Comparison of ENCODE assay signal across 24 cellular contexts in genomic region chr1:3541465-3541864, GRCh38.
A peak's percentile ranks its signal among the peaks of the same experiment; 100 is the strongest.
DNase-seq lines count a peak whose midpoint lies in the region; ATAC-seq and TF ChIP-seq lines count a peak whose summit lies in the region.
"Had no signal": no experiment of that assay in that cellular context is flagged by ENCODE, and none has a peak within 500 bp of the region (broad histone marks: within the 10 kb centered on the region; RNA-seq: fewer than 3 reads in every experiment).

No MANE protein-coding gene starts in this region.

- H3K79me2 ChIP-seq in PC-9 (ENCODE audit: low read depth): peaks cover 16% of the 10 kb centered on the region

- no peak overlapping the region for H2AFZ ChIP-seq in PC-9

- POLR2A ChIA-PET in MCF 10A (lab: Yijun Ruan, JAX): interaction anchor here (1.6 to 1.8 kb wide), 2 partner anchors 11 to 14 kb away, joined by 3 to 6 read pairs; no protein-coding TSS in a partner anchor
- POLR2A ChIA-PET in PC-9 (lab: Charles Lee; ENCODE audit: unreplicated experiment): interaction anchor here (0.8 kb wide), 1 partner anchor 14 kb away, joined by 7 read pairs; no protein-coding TSS in a partner anchor

- intact Hi-C loops in breast epithelium (cut with DNase I; ENCODE audit: low total_unique reads) (no loop called here), MCF 10A (cut with micrococcal nuclease) (no loop called here), PC-9 (cut with micrococcal nuclease; ENCODE audit: unreplicated experiment) (loop anchor here (5.0 kb wide), 1 partner anchor 79 kb away; no protein-coding TSS in a partner anchor), lower lobe of right lung (cut with DNase I) (no loop called here), tibial artery (cut with DNase I; ENCODE audit: low total_unique reads) (no loop called here)

- H3K27ac ChIP-seq in breast epithelium (peak overlapping the region; percentile 75 to 94), PC-9 (peak overlapping the region; percentile 97), lower lobe of right lung (peak overlapping the region; percentile 41), tibial artery (peak overlapping the region; percentile 88)
- H3K27ac ChIP-seq: 22Rv1, C4-2B had no signal

- no peaks in the 10 kb centered on the region for H3K27me3 ChIP-seq in breast epithelium
- H3K27me3 ChIP-seq in PC-9 (ENCODE audit: insufficient read depth, low read depth): no peaks in the 10 kb centered on the region
- H3K27me3 ChIP-seq in lower lobe of right lung (ENCODE audit: low read depth): no peaks in the 10 kb centered on the region
- H3K27me3 ChIP-seq in tibial artery: no peaks in the 10 kb centered on the region

- H3K4me3 ChIP-seq in breast epithelium: no peak overlapping the region
- H3K4me3 ChIP-seq in PC-9: peak overlapping the region; percentile 52
- H3K4me3 ChIP-seq in lower lobe of right lung: no peak overlapping the region
- H3K4me3 ChIP-seq in tibial artery: no peak overlapping the region

- peaks cover 10% of the 10 kb centered on the region for H3K4me1 Mint-ChIP-seq in MCF 10A (ENCODE audit: insufficient read depth, unreplicated experiment)
- H3K4me1 Mint-ChIP-seq: CD8-positive, alpha-beta memory T cell had no signal

- in situ Hi-C loops in GM13977 (cut with MboI; ENCODE audit: low pct_unique_long_range_greater_than_20kb, low sequenced_read_pairs, unreplicated experiment): no loop called here

- peaks cover 37% of the 10 kb centered on the region for H3F3A ChIP-seq in PC-9 (ENCODE audit: insufficient read depth, low read depth)

- no peak for ATAC-seq in lower lobe of right lung
- no peak for ATAC-seq in GM19324 (IDR thresholded peaks at IDR 0.05; ENCODE audit: low FRiP score, unreplicated experiment)
- ATAC-seq: HCT116 had no signal

- peak overlapping the region; percentile 77 for H3K4me2 ChIP-seq in PC-9

- DNase-seq in breast epithelium (ENCODE audit: low spot score in 2 of 2) (no peak), MCF 10A (ENCODE audit: unreplicated experiment) (no peak), PC-9 (peak; percentile 39 to 62), lower lobe of right lung (no peak), tibial artery (no peak), GM13977 (ENCODE audit: low spot score) (no peak), NCI-H2171 treated with DMSO at 0.1 percent for 48 hours (lab: John Stamatoyannopoulos, UW) (no peak)
- DNase-seq: Calu3; CD8-positive, alpha-beta memory T cell; DMS153; GOT3; KBM-7; NCI-H1105; NCI-H146; NCI-H2029; NCI-H345; NCI-H524; NCI-H774; OCI-M1; SHP77 had no signal

- no peaks in the 10 kb centered on the region for H3K9me3 Mint-ChIP-seq in MCF 10A (ENCODE audit: unreplicated experiment)
- H3K9me3 Mint-ChIP-seq: CD8-positive, alpha-beta memory T cell had no signal

- BruUV-seq in MCF 10A (replicated peaks; lab: Mats Ljungman, UMichigan) (no TSS peak), PC-9 (replicated peaks; lab: Mats Ljungman, UMichigan) (no TSS peak)

- no peak for TF ChIP-seq CTCF in breast epithelium (IDR thresholded peaks at IDR 0.05)
- no peak for TF ChIP-seq CTCF in MCF 10A (IDR thresholded peaks at IDR 0.05; ENCODE audit: unreplicated experiment)
- TF ChIP-seq CTCF in PC-9 (conservative IDR thresholded peaks at IDR 0.05): no peak
- no peak for TF ChIP-seq CTCF in lower lobe of right lung (IDR thresholded peaks at IDR 0.05)
- TF ChIP-seq CTCF in tibial artery (IDR thresholded peaks at IDR 0.05): no peak
- TF ChIP-seq CTCF in GM13977 (IDR thresholded peaks at IDR 0.05; ENCODE audit: extremely low read depth, insufficient read depth, missing control alignments): no peak

- TF ChIP-seq POLR2A in breast epithelium (IDR thresholded peaks at IDR 0.05): no peak

- H3K4me1 ChIP-seq in breast epithelium (peaks cover 5 to 26% of the 10 kb centered on the region in 2 donors), PC-9 (replicated peaks; ENCODE audit: insufficient read depth) (peaks cover 58% of the 10 kb centered on the region), lower lobe of right lung (peaks cover 49% of the 10 kb centered on the region), tibial artery (peaks cover 0 to 80% (median 60%) of the 10 kb centered on the region in 4 donors)

- H3K9me3 ChIP-seq in breast epithelium: no peaks in the 10 kb centered on the region
- H3K9me3 ChIP-seq in PC-9 (ENCODE audit: insufficient read depth, low read depth): no peaks in the 10 kb centered on the region
- no peaks in the 10 kb centered on the region for H3K9me3 ChIP-seq in lower lobe of right lung
- H3K9me3 ChIP-seq in tibial artery: no peaks in the 10 kb centered on the region

- no peaks in the 10 kb centered on the region for H4K20me1 ChIP-seq in PC-9 (ENCODE audit: insufficient read depth)

- no peaks in the 10 kb centered on the region for H3K9me2 ChIP-seq in PC-9 (ENCODE audit: insufficient read depth)

- H3K36me3 ChIP-seq in breast epithelium (no peaks in the 10 kb centered on the region), PC-9 (ENCODE audit: low read depth) (no peaks in the 10 kb centered on the region), lower lobe of right lung (no peaks in the 10 kb centered on the region), tibial artery (no peaks in the 10 kb centered on the region)

- no peaks in the 10 kb centered on the region for H3K36me3 Mint-ChIP-seq in MCF 10A (ENCODE audit: insufficient read depth, unreplicated experiment)
- H3K36me3 Mint-ChIP-seq: CD8-positive, alpha-beta memory T cell had no signal

- H3K4me3 Mint-ChIP-seq in MCF 10A (ENCODE audit: unreplicated experiment): no peak overlapping the region
- H3K4me3 Mint-ChIP-seq: CD8-positive, alpha-beta memory T cell had no signal

- CTCF ChIA-PET in MCF 10A (lab: Yijun Ruan, JAX): interaction anchor here (0.8 to 1.7 kb wide), 2 partner anchors 51 to 77 kb away, joined by 4 to 7 read pairs; no protein-coding TSS in a partner anchor
- CTCF ChIA-PET in PC-9 (lab: Charles Lee): no interaction called here

- no peak overlapping the region for H3K27ac Mint-ChIP-seq in MCF 10A (ENCODE audit: low read depth, unreplicated experiment)

- no peaks in the 10 kb centered on the region for H3K27me3 Mint-ChIP-seq in MCF 10A (ENCODE audit: insufficient read depth, unreplicated experiment)
- H3K27me3 Mint-ChIP-seq: CD8-positive, alpha-beta memory T cell had no signal

Comparison
In these comparisons a context has a peak if more than half of its experiments do, and no peak if none do; other contexts are left out.
1. DNase-seq: peak in PC-9 (2 of 2); none in breast epithelium (0 of 2), MCF 10A (single experiment), lower lobe of right lung (single experiment), tibial artery (0 of 2), GM13977 (single experiment) and NCI-H2171 treated with DMSO at 0.1 percent for 48 hours (single experiment).
2. H3K27ac ChIP-seq: peak in every context shown above with its lines; median percentile 97 in PC-9; 88 in tibial artery; 84 in breast epithelium; 41 in lower lobe of right lung.